25 cellular contexts compared by ENCODE assay signal in genomic region chr20:59437601-59438031, GRCh38.
"Had no signal": no experiment of that assay in that cellular context is flagged by ENCODE, and none has a peak within 500 bp of the region (broad histone marks: within the 10 kb centered on the region; RNA-seq: fewer than 3 reads in every experiment).

No MANE protein-coding gene starts in this region.

- H3K36me3 ChIP-seq: breast epithelium had no signal

- H3K4me1 ChIP-seq: breast epithelium had no signal

- H3K9me3 ChIP-seq: breast epithelium had no signal

- H3K27ac ChIP-seq: breast epithelium had no signal

- FAIRE-seq: K562 had no signal

- DNase-seq: activated B cell treated with CpG ODN at 0.5 μM for 24 hours; activated CD4-positive, alpha-beta T cell treated with anti-CD3 and anti-CD28 coated beads for 1 hour; activated CD4-positive, alpha-beta T cell treated with anti-CD3 and anti-CD28 coated beads, Interleukin-2, amount 10 ng/mL, durations not matched to agents 24 days and 14 days; activated CD4-positive, alpha-beta T cell treated with anti-CD3 and anti-CD28 coated beads, Interleukin-2, amount 50 U/mL, for 48 hours; activated CD8-positive, alpha-beta memory T cell treated with anti-CD3 and anti-CD28 coated beads, Interleukin-2, amount 10 ng/mL, durations not matched to agents 7 days and 5 days; activated effector memory CD4-positive, alpha-beta T cell treated with Interleukin-2 at 50 U/mL for 16 hours; activated naive CD4-positive, alpha-beta T cell; activated T-cell treated with anti-CD3 and anti-CD28 coated beads, Interleukin-2, amount 50 U/mL, for 24 hours; aorta; caudate nucleus; Karpas-422; MM.1S; NCI-H146; NCI-H1930; NCI-H2171; NCI-H2227 treated with DMSO at 0.1 percent for 48 hours; NCI-H774; OCI-M1; RPMI8226; T-helper 17 cell; T-helper 9 cell had no signal

- ATAC-seq: activated CD8-positive, alpha-beta memory T cell treated with anti-CD3 and anti-CD28 coated beads, Interleukin-2, amount 10 ng/mL, durations not matched to agents 7 days and 5 days; K562; Panc1; Right ventricle myocardium inferior; T-helper 17 cell had no signal

- H3K4me3 ChIP-seq: breast epithelium, K562 had no signal
